In genomic region chr7:103344453-103345149, GRCh38 we compare ENCODE assay signal across 1 cellular context.
A peak's percentile ranks its signal among the peaks of the same experiment; 100 is the strongest.
TF ChIP-seq lines count a peak whose summit lies in the region.

A gene with protein sequence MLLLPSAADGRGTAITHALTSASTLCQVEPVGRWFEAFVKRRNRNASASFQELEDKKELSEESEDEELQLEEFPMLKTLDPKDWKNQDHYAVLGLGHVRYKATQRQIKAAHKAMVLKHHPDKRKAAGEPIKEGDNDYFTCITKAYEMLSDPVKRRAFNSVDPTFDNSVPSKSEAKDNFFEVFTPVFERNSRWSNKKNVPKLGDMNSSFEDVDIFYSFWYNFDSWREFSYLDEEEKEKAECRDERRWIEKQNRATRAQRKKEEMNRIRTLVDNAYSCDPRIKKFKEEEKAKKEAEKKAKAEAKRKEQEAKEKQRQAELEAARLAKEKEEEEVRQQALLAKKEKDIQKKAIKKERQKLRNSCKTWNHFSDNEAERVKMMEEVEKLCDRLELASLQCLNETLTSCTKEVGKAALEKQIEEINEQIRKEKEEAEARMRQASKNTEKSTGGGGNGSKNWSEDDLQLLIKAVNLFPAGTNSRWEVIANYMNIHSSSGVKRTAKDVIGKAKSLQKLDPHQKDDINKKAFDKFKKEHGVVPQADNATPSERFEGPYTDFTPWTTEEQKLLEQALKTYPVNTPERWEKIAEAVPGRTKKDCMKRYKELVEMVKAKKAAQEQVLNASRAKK (minus strand): TSS chr7:103344767. CDS start chr7:103344622, 145 bp downstream.

TF ChIP-seq in WTC11, 78 proteins besides CTCF, POLR2A, EP300 and RAD21 (continued from another document):
- TF ChIP-seq ESRRA (CRISPR knock-in tag; IDR thresholded peaks at IDR 0.05; ENCODE audit: borderline replicate concordance) (0 out of 2 replicates have a peak, but pooled peaks have one; percentile 42), EMX1 (CRISPR knock-in tag; IDR thresholded peaks at IDR 0.05) (no peak), MAX (CRISPR knock-in tag; IDR thresholded peaks at IDR 0.05) (peak; percentile 96), JUN (CRISPR knock-in tag; IDR thresholded peaks at IDR 0.05) (no peak), FOXK1 (CRISPR knock-in tag; IDR thresholded peaks at IDR 0.05) (peak; percentile 83), ZBTB43 (CRISPR knock-in tag; IDR thresholded peaks at IDR 0.05) (peak; percentile 65; the same call in 1 of the 2 replicates), NFE2L1 (CRISPR knock-in tag; IDR thresholded peaks at IDR 0.05) (peak; percentile 82; the same call in 1 of the 2 replicates), NR3C1 (CRISPR knock-in tag; conservative IDR thresholded peaks at IDR 0.05; ENCODE audit: low read depth) (no peak), ETV6 (CRISPR knock-in tag; IDR thresholded peaks at IDR 0.05) (peak; percentile 80), GABPB1 (CRISPR knock-in tag; IDR thresholded peaks at IDR 0.05) (peak; percentile 81), ZNF232 (CRISPR knock-in tag; IDR thresholded peaks at IDR 0.05) (peak; percentile 90), ELF4 (CRISPR knock-in tag; IDR thresholded peaks at IDR 0.05; ENCODE audit: low read depth) (no peak), CREM (CRISPR knock-in tag; IDR thresholded peaks at IDR 0.05) (peak; percentile 32; the same call in 1 of the 2 replicates), TEAD1 (CRISPR knock-in tag; IDR thresholded peaks at IDR 0.05) (peak; percentile 93), ZMAT4 (CRISPR knock-in tag; IDR thresholded peaks at IDR 0.05) (no peak), FOXP1 (CRISPR knock-in tag; IDR thresholded peaks at IDR 0.05; ENCODE audit: borderline replicate concordance) (peak; percentile 60; the same call in 1 of the 2 replicates), KAT7 (CRISPR knock-in tag; IDR thresholded peaks at IDR 0.05; ENCODE audit: borderline replicate concordance) (0 out of 2 replicates have a peak, but pooled peaks have one; percentile 76)
- TF ChIP-seq, protein P1, sequence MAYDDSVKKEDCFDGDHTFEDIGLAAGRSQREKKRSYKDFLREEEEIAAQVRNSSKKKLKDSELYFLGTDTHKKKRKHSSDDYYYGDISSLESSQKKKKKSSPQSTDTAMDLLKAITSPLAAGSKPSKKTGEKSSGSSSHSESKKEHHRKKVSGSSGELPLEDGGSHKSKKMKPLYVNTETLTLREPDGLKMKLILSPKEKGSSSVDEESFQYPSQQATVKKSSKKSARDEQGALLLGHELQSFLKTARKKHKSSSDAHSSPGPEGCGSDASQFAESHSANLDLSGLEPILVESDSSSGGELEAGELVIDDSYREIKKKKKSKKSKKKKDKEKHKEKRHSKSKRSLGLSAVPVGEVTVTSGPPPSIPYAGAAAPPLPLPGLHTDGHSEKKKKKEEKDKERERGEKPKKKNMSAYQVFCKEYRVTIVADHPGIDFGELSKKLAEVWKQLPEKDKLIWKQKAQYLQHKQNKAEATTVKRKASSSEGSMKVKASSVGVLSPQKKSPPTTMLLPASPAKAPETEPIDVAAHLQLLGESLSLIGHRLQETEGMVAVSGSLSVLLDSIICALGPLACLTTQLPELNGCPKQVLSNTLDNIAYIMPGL (CRISPR knock-in tag; IDR thresholded peaks at IDR 0.05), result 0 out of 2 replicates have a peak, but pooled peaks have one; percentile 19
- TF ChIP-seq, protein P2, sequence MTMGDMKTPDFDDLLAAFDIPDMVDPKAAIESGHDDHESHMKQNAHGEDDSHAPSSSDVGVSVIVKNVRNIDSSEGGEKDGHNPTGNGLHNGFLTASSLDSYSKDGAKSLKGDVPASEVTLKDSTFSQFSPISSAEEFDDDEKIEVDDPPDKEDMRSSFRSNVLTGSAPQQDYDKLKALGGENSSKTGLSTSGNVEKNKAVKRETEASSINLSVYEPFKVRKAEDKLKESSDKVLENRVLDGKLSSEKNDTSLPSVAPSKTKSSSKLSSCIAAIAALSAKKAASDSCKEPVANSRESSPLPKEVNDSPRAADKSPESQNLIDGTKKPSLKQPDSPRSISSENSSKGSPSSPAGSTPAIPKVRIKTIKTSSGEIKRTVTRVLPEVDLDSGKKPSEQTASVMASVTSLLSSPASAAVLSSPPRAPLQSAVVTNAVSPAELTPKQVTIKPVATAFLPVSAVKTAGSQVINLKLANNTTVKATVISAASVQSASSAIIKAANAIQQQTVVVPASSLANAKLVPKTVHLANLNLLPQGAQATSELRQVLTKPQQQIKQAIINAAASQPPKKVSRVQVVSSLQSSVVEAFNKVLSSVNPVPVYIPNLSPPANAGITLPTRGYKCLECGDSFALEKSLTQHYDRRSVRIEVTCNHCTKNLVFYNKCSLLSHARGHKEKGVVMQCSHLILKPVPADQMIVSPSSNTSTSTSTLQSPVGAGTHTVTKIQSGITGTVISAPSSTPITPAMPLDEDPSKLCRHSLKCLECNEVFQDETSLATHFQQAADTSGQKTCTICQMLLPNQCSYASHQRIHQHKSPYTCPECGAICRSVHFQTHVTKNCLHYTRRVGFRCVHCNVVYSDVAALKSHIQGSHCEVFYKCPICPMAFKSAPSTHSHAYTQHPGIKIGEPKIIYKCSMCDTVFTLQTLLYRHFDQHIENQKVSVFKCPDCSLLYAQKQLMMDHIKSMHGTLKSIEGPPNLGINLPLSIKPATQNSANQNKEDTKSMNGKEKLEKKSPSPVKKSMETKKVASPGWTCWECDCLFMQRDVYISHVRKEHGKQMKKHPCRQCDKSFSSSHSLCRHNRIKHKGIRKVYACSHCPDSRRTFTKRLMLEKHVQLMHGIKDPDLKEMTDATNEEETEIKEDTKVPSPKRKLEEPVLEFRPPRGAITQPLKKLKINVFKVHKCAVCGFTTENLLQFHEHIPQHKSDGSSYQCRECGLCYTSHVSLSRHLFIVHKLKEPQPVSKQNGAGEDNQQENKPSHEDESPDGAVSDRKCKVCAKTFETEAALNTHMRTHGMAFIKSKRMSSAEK (CRISPR knock-in tag; IDR thresholded peaks at IDR 0.05; ENCODE audit: borderline replicate concordance), result 0 out of 2 replicates have a peak, but pooled peaks have one; percentile 41
- TF ChIP-seq, protein P3, sequence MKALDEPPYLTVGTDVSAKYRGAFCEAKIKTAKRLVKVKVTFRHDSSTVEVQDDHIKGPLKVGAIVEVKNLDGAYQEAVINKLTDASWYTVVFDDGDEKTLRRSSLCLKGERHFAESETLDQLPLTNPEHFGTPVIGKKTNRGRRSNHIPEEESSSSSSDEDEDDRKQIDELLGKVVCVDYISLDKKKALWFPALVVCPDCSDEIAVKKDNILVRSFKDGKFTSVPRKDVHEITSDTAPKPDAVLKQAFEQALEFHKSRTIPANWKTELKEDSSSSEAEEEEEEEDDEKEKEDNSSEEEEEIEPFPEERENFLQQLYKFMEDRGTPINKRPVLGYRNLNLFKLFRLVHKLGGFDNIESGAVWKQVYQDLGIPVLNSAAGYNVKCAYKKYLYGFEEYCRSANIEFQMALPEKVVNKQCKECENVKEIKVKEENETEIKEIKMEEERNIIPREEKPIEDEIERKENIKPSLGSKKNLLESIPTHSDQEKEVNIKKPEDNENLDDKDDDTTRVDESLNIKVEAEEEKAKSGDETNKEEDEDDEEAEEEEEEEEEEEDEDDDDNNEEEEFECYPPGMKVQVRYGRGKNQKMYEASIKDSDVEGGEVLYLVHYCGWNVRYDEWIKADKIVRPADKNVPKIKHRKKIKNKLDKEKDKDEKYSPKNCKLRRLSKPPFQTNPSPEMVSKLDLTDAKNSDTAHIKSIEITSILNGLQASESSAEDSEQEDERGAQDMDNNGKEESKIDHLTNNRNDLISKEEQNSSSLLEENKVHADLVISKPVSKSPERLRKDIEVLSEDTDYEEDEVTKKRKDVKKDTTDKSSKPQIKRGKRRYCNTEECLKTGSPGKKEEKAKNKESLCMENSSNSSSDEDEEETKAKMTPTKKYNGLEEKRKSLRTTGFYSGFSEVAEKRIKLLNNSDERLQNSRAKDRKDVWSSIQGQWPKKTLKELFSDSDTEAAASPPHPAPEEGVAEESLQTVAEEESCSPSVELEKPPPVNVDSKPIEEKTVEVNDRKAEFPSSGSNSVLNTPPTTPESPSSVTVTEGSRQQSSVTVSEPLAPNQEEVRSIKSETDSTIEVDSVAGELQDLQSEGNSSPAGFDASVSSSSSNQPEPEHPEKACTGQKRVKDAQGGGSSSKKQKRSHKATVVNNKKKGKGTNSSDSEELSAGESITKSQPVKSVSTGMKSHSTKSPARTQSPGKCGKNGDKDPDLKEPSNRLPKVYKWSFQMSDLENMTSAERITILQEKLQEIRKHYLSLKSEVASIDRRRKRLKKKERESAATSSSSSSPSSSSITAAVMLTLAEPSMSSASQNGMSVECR (CRISPR knock-in tag; IDR thresholded peaks at IDR 0.05; ENCODE audit: borderline replicate concordance), result peak; percentile 80; the same call in 1 of the 2 replicates
